In genomic region chr4:85491527-85491926, GRCh38 we compare ENCODE assay signal across 10 cellular contexts. TPM values are rescaled to one million over a fixed set of nuclear protein-coding genes. Genes with fewer than 3 reads are reported as not detected.
DNase-seq lines count a peak whose midpoint lies in the region; ATAC-seq, FAIRE-seq and TF ChIP-seq lines count a peak whose summit lies in the region.
"Had no signal": no experiment of that assay in that cellular context is flagged by ENCODE, and none has a peak within 500 bp of the region (broad histone marks: within the 10 kb centered on the region; RNA-seq: fewer than 3 reads in every experiment).

No MANE protein-coding gene starts in this region.

- H3K4ac ChIP-seq in mesendoderm (ENCODE audit: low read depth, low read length): no peak overlapping the region

- H3K18ac ChIP-seq in mesendoderm (ENCODE audit: low read length): peak overlapping the region; percentile 51

- no peak overlapping the region for H2AK5ac ChIP-seq in mesendoderm (ENCODE audit: low read length)

- no peak overlapping the region for H3K27ac ChIP-seq in mesendoderm (ENCODE audit: low read depth, low read length)

- no peak overlapping the region for H3K9ac ChIP-seq in mesendoderm (ENCODE audit: low read length)

- DNase-seq in NCI-H2107 treated with DMSO at 0.1 percent for 48 hours (lab: John Stamatoyannopoulos, UW; ENCODE audit: unreplicated experiment) (peak; percentile 35), mesendoderm (no peak), cerebellum (ENCODE audit: low spot score) (no peak), NCI-H2029 (lab: John Stamatoyannopoulos, UW) (no peak), GM12892 (ENCODE audit: insufficient read length) (no peak), HuH-7.5 (ENCODE audit: low spot score) (no peak)
- DNase-seq: activated CD4-positive, alpha-beta T cell treated with anti-CD3 and anti-CD28 coated beads for 36 hours; small intestine had no signal

- no peak overlapping the region for H3K23ac ChIP-seq in mesendoderm (ENCODE audit: low read length)

- no peak overlapping the region for H3K56ac ChIP-seq in mesendoderm (ENCODE audit: low read length)

- H3K79me1 ChIP-seq in mesendoderm (ENCODE audit: low read length): no peaks in the 10 kb centered on the region

- H3K36me3 ChIP-seq in mesendoderm (ENCODE audit: control insufficient read depth, insufficient read depth, low read length): no peaks in the 10 kb centered on the region

- peak; percentile 53 for ATAC-seq in GM18909 (IDR thresholded peaks at IDR 0.05; ENCODE audit: poor library complexity, unreplicated experiment)
- ATAC-seq in HG03095 (IDR thresholded peaks at IDR 0.05; ENCODE audit: unreplicated experiment): peak; percentile 73
- ATAC-seq: activated CD4-positive, alpha-beta T cell treated with anti-CD3 and anti-CD28 coated beads for 36 hours had no signal

- no peak overlapping the region for H4K5ac ChIP-seq in mesendoderm (ENCODE audit: low read length)

- no peak for TF ChIP-seq POLR2A in GM12892 (IDR thresholded peaks at IDR 0.05; ENCODE audit: low read depth, low read length)

- H3K4me3 ChIP-seq in mesendoderm (ENCODE audit: low read length): no peak overlapping the region

- no peaks in the 10 kb centered on the region for H3K4me1 ChIP-seq in mesendoderm (ENCODE audit: control insufficient read depth, low read depth, low read length)

- H2BK5ac ChIP-seq in mesendoderm (ENCODE audit: low read length): no peak overlapping the region

- no peak overlapping the region for H4K8ac ChIP-seq in mesendoderm (ENCODE audit: low read depth, low read length)

- FAIRE-seq in GM12892 (lab: Jason Lieb, UNC): no peak

- H3K4me2 ChIP-seq in mesendoderm (ENCODE audit: low read length): no peak overlapping the region

- no peak overlapping the region for H2BK120ac ChIP-seq in mesendoderm (ENCODE audit: low read depth, low read length)

- H3K27me3 ChIP-seq in mesendoderm (ENCODE audit: insufficient read depth, low read length, poor library complexity): no peaks in the 10 kb centered on the region

- no peaks in the 10 kb centered on the region for H3K79me2 ChIP-seq in mesendoderm (ENCODE audit: control insufficient read depth, insufficient read depth, low read length)

- no peak overlapping the region for H2BK15ac ChIP-seq in mesendoderm (replicated peaks; ENCODE audit: low read depth)

RNA-seq across cellular contexts. Expression of gene ARHGAP24, which starts 16.6 kb away (rescaled TPM):
- polyA plus RNA-seq in mesendoderm (2013, experiment 1 of 2): 0.69 TPM
- 0.52 TPM for polyA plus RNA-seq in mesendoderm (2013, experiment 2 of 2)
- total RNA-seq in cerebellum: 12.9 TPM
- 1.2 TPM for polyA plus RNA-seq in GM12892 (2012; ENCODE audit: missing spikeins)
- total RNA-seq: activated CD4-positive, alpha-beta T cell treated with anti-CD3 and anti-CD28 coated beads for 36 hours had no signal
